In the genomic region with DNA sequence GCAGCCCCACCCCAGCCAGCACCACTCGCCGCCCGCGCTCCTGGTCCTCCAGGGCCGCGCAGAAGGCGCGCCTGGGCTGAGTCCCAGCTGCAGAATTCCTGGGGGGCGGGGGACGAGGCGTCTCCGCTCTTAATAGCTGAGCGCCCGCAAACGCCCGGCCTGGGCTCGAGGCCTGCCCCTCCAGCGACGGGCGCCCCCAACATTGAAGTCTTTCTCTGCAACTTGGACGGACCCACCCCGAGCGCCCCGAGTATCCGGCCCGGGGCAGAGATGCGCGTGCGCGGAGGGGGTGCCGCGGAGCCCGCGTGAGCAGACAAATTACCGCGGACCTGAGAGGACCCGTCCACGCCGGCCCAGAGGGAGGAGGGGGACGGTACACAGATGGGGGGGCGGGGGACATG, we compare ENCODE assay signal across 8 cellular contexts. TPM values are rescaled to one million over a fixed set of nuclear protein-coding genes. Genes with fewer than 3 reads are reported as not detected.
DNase-seq lines count a peak whose midpoint lies in the region; ATAC-seq and TF ChIP-seq lines count a peak whose summit lies in the region.

No MANE protein-coding gene starts in this region.

- H3K27me3 ChIP-seq in left ventricle myocardium inferior (ENCODE audit: low read depth): no peaks in the 10 kb centered on the region
- H3K27me3 ChIP-seq in skeletal muscle satellite cell (ENCODE audit: control insufficient read depth, insufficient read depth, low read length): peaks cover 34% of the 10 kb centered on the region

- no peak for ATAC-seq in GM19452 (IDR thresholded peaks at IDR 0.05; ENCODE audit: unreplicated experiment)
- no peak for ATAC-seq in GM21723 (IDR thresholded peaks at IDR 0.05; ENCODE audit: unreplicated experiment)

- H3K27ac Mint-ChIP-seq in activated naive CD4-positive, alpha-beta T cell treated with anti-CD3 and anti-CD28 coated beads, Interleukin-2, amount 10 ng/mL, durations not matched to agents 7 days and 5 days: no peak overlapping the region
- H3K27ac Mint-ChIP-seq in CD14-positive monocyte: no peak overlapping the region

- no peak overlapping the region for H3K4me3 Mint-ChIP-seq in activated naive CD4-positive, alpha-beta T cell treated with anti-CD3 and anti-CD28 coated beads, Interleukin-2, amount 10 ng/mL, durations not matched to agents 7 days and 5 days
- H3K4me3 Mint-ChIP-seq in CD14-positive monocyte: peak overlapping the region in 1 of 2 donors; percentile 86

- peaks cover 30% of the 10 kb centered on the region for H3K4me1 ChIP-seq in left ventricle myocardium inferior
- H3K4me1 ChIP-seq in skeletal muscle satellite cell (ENCODE audit: control insufficient read depth, insufficient read depth, low read length): peaks cover 21% of the 10 kb centered on the region

- TF ChIP-seq CTCF in left ventricle myocardium inferior (IDR thresholded peaks at IDR 0.05; ENCODE audit: borderline replicate concordance): no peak
- no peak for TF ChIP-seq CTCF in CD14-positive monocyte (IDR thresholded peaks at IDR 0.05)

- H3K36me3 Mint-ChIP-seq in activated naive CD4-positive, alpha-beta T cell treated with anti-CD3 and anti-CD28 coated beads, Interleukin-2, amount 10 ng/mL, durations not matched to agents 7 days and 5 days: no peaks in the 10 kb centered on the region
- H3K36me3 Mint-ChIP-seq in CD14-positive monocyte: peaks cover 0 to 3% of the 10 kb centered on the region in 2 donors

- intact Hi-C loops in left ventricle myocardium inferior (cut with micrococcal nuclease): no loop called here
- intact Hi-C loops in CD14-positive monocyte (cut with micrococcal nuclease): no loop called here

- no peaks in the 10 kb centered on the region for H3K9me3 ChIP-seq in left ventricle myocardium inferior (replicated peaks)
- H3K9me3 ChIP-seq in skeletal muscle satellite cell (replicated peaks; ENCODE audit: low read length): no peaks in the 10 kb centered on the region

- H3K4me3 ChIP-seq in left ventricle myocardium inferior (peak overlapping the region; percentile 71), skeletal muscle satellite cell (ENCODE audit: low read length) (peak overlapping the region; percentile 67)

- no peaks in the 10 kb centered on the region for H3K9me3 Mint-ChIP-seq in activated naive CD4-positive, alpha-beta T cell treated with anti-CD3 and anti-CD28 coated beads, Interleukin-2, amount 10 ng/mL, durations not matched to agents 7 days and 5 days
- H3K9me3 Mint-ChIP-seq in CD14-positive monocyte: peaks cover 0 to 7% (median 2%) of the 10 kb centered on the region in 7 donors

- DNase-seq in NCI-H82 (lab: John Stamatoyannopoulos, UW) (peak; percentile 26), NCI-H82 treated with DMSO at 0.1 percent for 48 hours (lab: John Stamatoyannopoulos, UW; ENCODE audit: unreplicated experiment) (no peak), left ventricle myocardium inferior (peak; percentile 70), CD14-positive monocyte (ENCODE audit: low spot score) (no peak)
- DNase-seq in activated naive CD4-positive, alpha-beta T cell treated with anti-CD3 and anti-CD28 coated beads, Interleukin-2, amount 10 ng/mL, durations not matched to agents 7 days and 5 days: peak; percentile 35

- H3K9ac ChIP-seq in skeletal muscle satellite cell (ENCODE audit: low read depth, low read length): no peak overlapping the region

- peak overlapping the region; percentile 72 for H3K4me2 ChIP-seq in skeletal muscle satellite cell (ENCODE audit: low read length)

- peaks cover 96% of the 10 kb centered on the region for H3K27me3 Mint-ChIP-seq in activated naive CD4-positive, alpha-beta T cell treated with anti-CD3 and anti-CD28 coated beads, Interleukin-2, amount 10 ng/mL, durations not matched to agents 7 days and 5 days
- peaks cover 54 to 83% (median 59%) of the 10 kb centered on the region in 3 donors for H3K27me3 Mint-ChIP-seq in CD14-positive monocyte (ENCODE audit: low read depth in 3 of 3)

- H3K27ac ChIP-seq in left ventricle myocardium inferior (replicated peaks): peak overlapping the region; percentile 87

- H3K4me1 Mint-ChIP-seq in activated naive CD4-positive, alpha-beta T cell treated with anti-CD3 and anti-CD28 coated beads, Interleukin-2, amount 10 ng/mL, durations not matched to agents 7 days and 5 days: peaks cover 14% of the 10 kb centered on the region
- peaks cover 11% of the 10 kb centered on the region for H3K4me1 Mint-ChIP-seq in CD14-positive monocyte

- CTCF ChIA-PET in activated naive CD4-positive, alpha-beta T cell treated with anti-CD3 and anti-CD28 coated beads, Interleukin-2, amount 10 ng/mL, durations not matched to agents 7 days and 5 days (lab: Charles Lee): interaction anchor here (1.2 kb wide), 1 partner anchor 146 kb away, joined by 4 read pairs; no protein-coding TSS in a partner anchor

- H3K36me3 ChIP-seq in left ventricle myocardium inferior (no peaks in the 10 kb centered on the region), skeletal muscle satellite cell (ENCODE audit: insufficient read depth, low read length) (no peaks in the 10 kb centered on the region)

RNA-seq across cellular contexts. Expression of gene SYT7, which starts 6.7 kb away (rescaled TPM):
- 18.9 TPM for total RNA-seq in left ventricle myocardium inferior
- 2.0 and 5.1 TPM in 2 replicates for total RNA-seq in skeletal muscle satellite cell (2012; rRNA removed)
- polyA plus RNA-seq in CD14-positive monocyte: not detected

Comparison
In these comparisons a context has a peak if more than half of its experiments do, and no peak if none do; other contexts are left out.
1. DNase-seq: peak in NCI-H82 (single experiment), activated naive CD4-positive, alpha-beta T cell treated with anti-CD3 and anti-CD28 coated beads, Interleukin-2, amount 10 ng/mL, durations not matched to agents 7 days and 5 days (single experiment) and left ventricle myocardium inferior (single experiment); none in NCI-H82 treated with DMSO at 0.1 percent for 48 hours (single experiment) and CD14-positive monocyte (single experiment).